In the genomic region with DNA sequence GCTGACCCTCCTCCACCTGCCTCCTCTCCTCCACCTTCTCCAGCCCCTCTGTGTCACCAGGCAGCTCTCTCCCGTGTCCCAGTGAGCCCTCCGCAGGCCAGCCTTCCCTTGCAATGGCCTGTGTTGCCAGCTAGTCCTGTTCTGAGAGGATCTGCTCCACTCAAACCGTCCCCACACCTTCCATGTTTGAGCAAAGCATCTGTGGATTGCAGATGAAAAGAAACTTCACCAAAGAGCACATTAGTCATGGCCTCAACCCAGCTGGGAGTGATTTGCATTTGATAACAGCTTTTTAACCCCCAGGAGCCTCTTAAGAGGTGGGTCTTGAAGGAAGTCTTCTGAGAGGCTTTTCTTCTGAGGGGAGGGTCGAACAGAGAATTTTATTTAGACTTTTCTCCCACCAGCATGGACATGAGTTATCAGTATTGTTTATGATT, we compare ENCODE assay signal across 1 cellular context.
TF ChIP-seq lines count a peak whose summit lies in the region.

No MANE protein-coding gene starts in this region.

TF ChIP-seq in H1, 55 proteins besides CTCF, POLR2A, EP300 and RAD21:
- TF ChIP-seq NANOG (IDR thresholded peaks at IDR 0.05; ENCODE audit: insufficient read depth, low read depth, low read length, poor library complexity, severe bottlenecking) (peak; percentile 22), POLR2AphosphoS5 (IDR thresholded peaks at IDR 0.05; ENCODE audit: low read depth, low read length) (no peak)
TF ChIP-seq in H1: peak in this region for 1.
